ENCODE assay signal across 13 cellular contexts in genomic region chr9:128056086-128056485, GRCh38. TPM values are rescaled to one million over a fixed set of nuclear protein-coding genes. Genes with fewer than 3 reads are reported as not detected.
A peak's percentile ranks its signal among the peaks of the same experiment; 100 is the strongest.
DNase-seq lines count a peak whose midpoint lies in the region; ATAC-seq, FAIRE-seq and TF ChIP-seq lines count a peak whose summit lies in the region.
"Had no signal": no experiment of that assay in that cellular context is flagged by ENCODE, and none has a peak within 500 bp of the region (broad histone marks: within the 10 kb centered on the region; RNA-seq: fewer than 3 reads in every experiment).

No MANE protein-coding gene starts in this region.

- H3K27me3 ChIP-seq in ascending aorta, result no peaks in the 10 kb centered on the region
- H3K27me3 ChIP-seq in upper lobe of right lung, result no peaks in the 10 kb centered on the region

- H3K36me3 ChIP-seq in ascending aorta (no peaks in the 10 kb centered on the region), upper lobe of right lung (no peaks in the 10 kb centered on the region)
- H3K36me3 ChIP-seq: HAP-1 had no signal

- H3K4me1 ChIP-seq in ascending aorta (peaks cover 0 to 5% of the 10 kb centered on the region in 2 donors), upper lobe of right lung (peaks cover 48% of the 10 kb centered on the region)
- H3K4me1 ChIP-seq: HAP-1 had no signal

- peak overlapping the region; percentile 20 to 42 for H3K27ac ChIP-seq in ascending aorta
- H3K27ac ChIP-seq in upper lobe of right lung, result peak overlapping the region; percentile 90
- H3K27ac ChIP-seq: SK-N-MC had no signal

- DNase-seq in ascending aorta (ENCODE audit: low spot score in 2 of 2) (no peak), globus pallidus (ENCODE audit: low spot score) (peak; percentile 52), nucleus accumbens (lab: John Stamatoyannopoulos, UW) (peak in 31 of 56 donors; percentile 5 to 48 (median 26)), upper lobe of right lung (no peak), NCI-H2171 (lab: John Stamatoyannopoulos, UW) (no peak), NCI-H2171 treated with DMSO at 0.1 percent for 48 hours (lab: John Stamatoyannopoulos, UW) (no peak), AG08395 (ENCODE audit: low spot score) (no peak), GM19239 (ENCODE audit: insufficient read length, low spot score) (no peak)
- DNase-seq: activated naive CD4-positive, alpha-beta T cell treated with anti-CD3 and anti-CD28 coated beads for 36 hours; central memory CD4-positive, alpha-beta T cell; NCI-H2081 had no signal

- intact Hi-C loops in ascending aorta (cut with DNase I) (no loop called here), upper lobe of right lung (cut with DNase I) (no loop called here)

- no peaks in the 10 kb centered on the region for H3K9me3 ChIP-seq in ascending aorta
- H3K9me3 ChIP-seq in upper lobe of right lung, result no peaks in the 10 kb centered on the region
- H3K9me3 ChIP-seq: HAP-1 had no signal

- TF ChIP-seq CTCF in ascending aorta (IDR thresholded peaks at IDR 0.05) (no peak), upper lobe of right lung (IDR thresholded peaks at IDR 0.05) (no peak)

- no peak for ATAC-seq in upper lobe of right lung

- H3K4me3 ChIP-seq in ascending aorta (no peak overlapping the region), upper lobe of right lung (no peak overlapping the region)
- H3K4me3 ChIP-seq: HAP-1, SK-N-MC had no signal

- FAIRE-seq in GM19239 (lab: Jason Lieb, UNC), result no peak

RNA-seq across cellular contexts. Expression of gene NAIF1, which starts 11.0 kb away (rescaled TPM):
- 48.2 TPM for total RNA-seq in ascending aorta
- 11.8 TPM for total RNA-seq in upper lobe of right lung

RNA-seq across cellular contexts. Expression of gene SLC25A25, which starts 11.9 kb away (rescaled TPM):
- total RNA-seq in ascending aorta, result 27.4 TPM
- 34.7 TPM for total RNA-seq in upper lobe of right lung

Comparison
In these comparisons a context has a peak if more than half of its experiments do, and no peak if none do; other contexts are left out.
1. DNase-seq: peak in globus pallidus (single experiment) and nucleus accumbens (31 of 56); none in ascending aorta (0 of 2), upper lobe of right lung (single experiment), NCI-H2171 (single experiment), NCI-H2171 treated with DMSO at 0.1 percent for 48 hours (single experiment), AG08395 (single experiment) and GM19239 (single experiment).